Comparison of ENCODE assay signal across 1 cellular context in genomic region chr19:48902291-48902690, GRCh38.
TF ChIP-seq lines count a peak whose summit lies in the region.

No MANE protein-coding gene starts in this region.

TF ChIP-seq in IMR-90, 13 proteins besides CTCF, POLR2A, EP300 and RAD21:
- TF ChIP-seq NFE2L2 (IDR thresholded peaks at IDR 0.05; ENCODE audit: low read depth, low read length) = peak; percentile 15; the same call in 1 of the 2 replicates
TF ChIP-seq in IMR-90: peak in this region for 1; not testable (repeated sequence) for 12.
